Comparison of ENCODE assay signal across 8 cellular contexts in genomic region chr17:55348749-55349354, GRCh38.
DNase-seq lines count a peak whose midpoint lies in the region; ATAC-seq and TF ChIP-seq lines count a peak whose summit lies in the region.

No MANE protein-coding gene starts in this region.

- peak overlapping the region; percentile 15 for H3K4me2 ChIP-seq in parathyroid adenoma (ENCODE audit: low read length)

- ATAC-seq in Panc1 (peak; percentile 80), gastroesophageal sphincter (peak; percentile 74), GM18870 (IDR thresholded peaks at IDR 0.05; ENCODE audit: unreplicated experiment) (no peak)

- TF ChIP-seq EP300 in gastroesophageal sphincter (IDR thresholded peaks at IDR 0.05) = no peak

- H3K4me1 ChIP-seq in Panc1 (ENCODE audit: control insufficient read depth, insufficient read depth, low read length) = no peaks in the 10 kb centered on the region
- H3K4me1 ChIP-seq in gastroesophageal sphincter = peaks cover 0 to 9% (median 0%) of the 10 kb centered on the region in 3 donors
- H3K4me1 ChIP-seq in parathyroid adenoma = peaks cover 16% of the 10 kb centered on the region

- TF ChIP-seq CTCF in Panc1 (IDR thresholded peaks at IDR 0.05) (peak; percentile 97), gastroesophageal sphincter (IDR thresholded peaks at IDR 0.05) (peak; percentile 84 to 91 (median 88)), parathyroid adenoma (IDR thresholded peaks at IDR 0.05) (peak; percentile 91)

- H3K4me3 ChIP-seq in Jurkat, Clone E6-1 (ENCODE audit: low read length) = no peak overlapping the region
- H3K4me3 ChIP-seq in Panc1 (ENCODE audit: low read depth in 2 of 2, low read length in 2 of 2) (no peak overlapping the region), gastroesophageal sphincter (no peak overlapping the region), parathyroid adenoma (ENCODE audit: low read depth, low read length) (no peak overlapping the region)

- no peak for TF ChIP-seq POLR2A in gastroesophageal sphincter (IDR thresholded peaks at IDR 0.05)

- POLR2A ChIA-PET in Panc1 (lab: Charles Lee) = no interaction called here

- H3K27ac ChIP-seq in Panc1 (ENCODE audit: low read length) (no peak overlapping the region), gastroesophageal sphincter (no peak overlapping the region), parathyroid adenoma (no peak overlapping the region)

- no peaks in the 10 kb centered on the region for H3K36me3 ChIP-seq in Panc1 (ENCODE audit: control insufficient read depth, insufficient read depth, low read length)
- H3K36me3 ChIP-seq in gastroesophageal sphincter = no peaks in the 10 kb centered on the region
- no peaks in the 10 kb centered on the region for H3K36me3 ChIP-seq in parathyroid adenoma (ENCODE audit: control insufficient read depth, insufficient read depth, low read length)

- no TSS peak for BruUV-seq in Panc1 (replicated peaks; lab: Mats Ljungman, UMichigan)

- H3K79me2 ChIP-seq in parathyroid adenoma = no peaks in the 10 kb centered on the region

- H3K9ac ChIP-seq in parathyroid adenoma = no peak overlapping the region

- intact Hi-C loops in Panc1 (cut with micrococcal nuclease; ENCODE audit: unreplicated experiment) = loop anchor here (2.0 kb wide), 1 partner anchor 356 kb away; no protein-coding TSS in a partner anchor

- WGBS in gastroesophageal sphincter (ENCODE audit: low coverage in 1 of 2), 2 donors = 11 to 13% methylated on average over 8 of the region's 10 CpGs

- peak overlapping the region; percentile 45 for H2AFZ ChIP-seq in parathyroid adenoma

- CTCF ChIA-PET in Panc1 (lab: Charles Lee) = no interaction called here

- H3K9me3 ChIP-seq in Panc1 (ENCODE audit: control insufficient read depth, insufficient read depth, low read depth, low read length) (no peaks in the 10 kb centered on the region), gastroesophageal sphincter (peaks cover 0 to 6% (median 0%) of the 10 kb centered on the region in 3 donors), parathyroid adenoma (ENCODE audit: control insufficient read depth, low read length) (no peaks in the 10 kb centered on the region)

- in situ Hi-C loops in Panc1 (cut with HindIII; ENCODE audit: low pct_unique_long_range_greater_than_20kb, low sequenced_read_pairs) = no loop called here

- DNase-seq in activated gamma-delta T cell treated with Interleukin-2 at 50 U/mL for 16 hours = peak; percentile 17
- DNase-seq in activated gamma-delta T cell (lab: John Stamatoyannopoulos, UW) = no peak
- DNase-seq in Jurkat, Clone E6-1 (ENCODE audit: low read depth, low spot score) = peak; percentile 30
- peak; percentile 32 for DNase-seq in Panc1 (ENCODE audit: low read depth, low spot score)
- peak; percentile 15 for DNase-seq in activated T-helper 9 cell treated with anti-CD3 and anti-CD28 coated beads, Interleukin-2, amount 50 U/mL, for 16 hours (ENCODE audit: low read depth)

- H3K27me3 ChIP-seq in Panc1 (ENCODE audit: control insufficient read depth, insufficient read depth, low read length) (no peaks in the 10 kb centered on the region), gastroesophageal sphincter (no peaks in the 10 kb centered on the region), parathyroid adenoma (ENCODE audit: control insufficient read depth, insufficient read depth, low read length) (no peaks in the 10 kb centered on the region)
